In genomic region chr14:73255693-73256225, GRCh38 we compare ENCODE assay signal across 24 cellular contexts.
"Had no signal": no experiment of that assay in that cellular context is flagged by ENCODE, and none has a peak within 500 bp of the region (broad histone marks: within the 10 kb centered on the region; RNA-seq: fewer than 3 reads in every experiment).

No MANE protein-coding gene starts in this region.

- H3K27ac ChIP-seq: adrenal gland, SJSA1 had no signal

- DNase-seq: activated CD4-positive, alpha-beta T cell treated with anti-CD3 and anti-CD28 coated beads for 4 hours; activated CD8-positive, alpha-beta T cell treated with anti-CD3 and anti-CD28 coated beads, Interleukin-2, amount 10 ng/mL, durations not matched to agents 7 days and 5 days; activated gamma-delta T cell treated with Interleukin-2 at 50 U/mL for 16 hours; activated naive CD4-positive, alpha-beta T cell treated with anti-CD3 and anti-CD28 coated beads, Interleukin-2, amount 50 U/mL, for 16 hours; activated naive CD8-positive, alpha-beta T cell treated with anti-CD3 and anti-CD28 coated beads, Interleukin-2, amount 10 ng/mL, durations not matched to agents 7 days and 5 days; activated T-cell treated with anti-CD3 and anti-CD28 coated beads, Interleukin-2, amount 50 U/mL, for 4 hours; adrenal gland; anterior cingulate cortex; MM.1S; NCI-H1105; NCI-H1436; NCI-H1694 treated with DMSO at 0.1 percent for 48 hours; NCI-H2029 treated with DMSO at 0.1 percent for 48 hours; NCI-H510A treated with DMSO at 0.1 percent for 48 hours; NCI-H69; NK-92 treated with Interleukin-12 subunit alpha and Interleukin-12 subunit beta, amount 100 ng/mL, for 24 hours; OCI-M1; Right ventricle myocardium superior; RPMI8226; SW 1271 had no signal

- H3K9me3 Mint-ChIP-seq: activated naive CD8-positive, alpha-beta T cell treated with anti-CD3 and anti-CD28 coated beads, Interleukin-2, amount 10 ng/mL, durations not matched to agents 7 days and 5 days; activated T-cell treated with anti-CD3 and anti-CD28 coated beads, Interleukin-2, amount 50 U/mL, for 4 hours had no signal

- H3K27me3 ChIP-seq: adrenal gland, SJSA1 had no signal

- H3K36me3 Mint-ChIP-seq: activated naive CD8-positive, alpha-beta T cell treated with anti-CD3 and anti-CD28 coated beads, Interleukin-2, amount 10 ng/mL, durations not matched to agents 7 days and 5 days had no signal

- H3K27me3 Mint-ChIP-seq: activated naive CD8-positive, alpha-beta T cell treated with anti-CD3 and anti-CD28 coated beads, Interleukin-2, amount 10 ng/mL, durations not matched to agents 7 days and 5 days had no signal

- H3K4me3 Mint-ChIP-seq: activated CD8-positive, alpha-beta T cell treated with anti-CD3 and anti-CD28 coated beads, Interleukin-2, amount 10 ng/mL, durations not matched to agents 7 days and 5 days; activated naive CD8-positive, alpha-beta T cell treated with anti-CD3 and anti-CD28 coated beads, Interleukin-2, amount 10 ng/mL, durations not matched to agents 7 days and 5 days; activated T-cell treated with anti-CD3 and anti-CD28 coated beads, Interleukin-2, amount 50 U/mL, for 4 hours had no signal

- H3K36me3 ChIP-seq: adrenal gland, SJSA1 had no signal

- H3K27ac Mint-ChIP-seq: activated CD8-positive, alpha-beta T cell treated with anti-CD3 and anti-CD28 coated beads, Interleukin-2, amount 10 ng/mL, durations not matched to agents 7 days and 5 days; activated naive CD8-positive, alpha-beta T cell treated with anti-CD3 and anti-CD28 coated beads, Interleukin-2, amount 10 ng/mL, durations not matched to agents 7 days and 5 days had no signal

- ATAC-seq: activated CD4-positive, CD25-positive, alpha-beta regulatory T cell treated with anti-CD3 and anti-CD28 coated beads, Interleukin-2, amount 50 U/mL, for 24 hours; activated CD8-positive, alpha-beta T cell treated with anti-CD3 and anti-CD28 coated beads, Interleukin-2, amount 10 ng/mL, durations not matched to agents 7 days and 5 days; activated T-cell treated with anti-CD3 and anti-CD28 coated beads, Interleukin-2, amount 50 U/mL, for 4 hours; Panc1; SK-N-SH treated with all-trans-retinoic acid at 6 μM for 48 hours had no signal

- H3K4me3 ChIP-seq: adrenal gland, SJSA1 had no signal

- H3K4me1 ChIP-seq: adrenal gland, SJSA1 had no signal

- H3K9me3 ChIP-seq: adrenal gland, SJSA1 had no signal
